7 cellular contexts compared by ENCODE assay signal in genomic region chr17:50114849-50115357, GRCh38. TPM values are rescaled to one million over a fixed set of nuclear protein-coding genes. Genes with fewer than 3 reads are reported as not detected.
DNase-seq lines count a peak whose midpoint lies in the region; ATAC-seq lines count a peak whose summit lies in the region.
"Had no signal": no experiment of that assay in that cellular context is flagged by ENCODE, and none has a peak within 500 bp of the region (broad histone marks: within the 10 kb centered on the region; RNA-seq: fewer than 3 reads in every experiment).

No MANE protein-coding gene starts in this region.

- H3K4me3 Mint-ChIP-seq in activated naive CD8-positive, alpha-beta T cell treated with anti-CD3 and anti-CD28 coated beads for 36 hours: no peak overlapping the region
- H3K4me3 Mint-ChIP-seq: stimulated activated naive CD8-positive, alpha-beta T cell treated with anti-CD3 and anti-CD28 coated beads, Interleukin-15, Interleukin-2, amounts not matched to agents 100 ng/mL and 50 ng/mL, for 24 hours had no signal

- peak; percentile 59 for DNase-seq in GDM1 (lab: John Stamatoyannopoulos, UW)
- DNase-seq in NCI-H1436 (lab: John Stamatoyannopoulos, UW): peak; percentile 47
- DNase-seq in activated naive CD8-positive, alpha-beta T cell treated with anti-CD3 and anti-CD28 coated beads for 36 hours: peak; percentile 38
- peak; percentile 64 for DNase-seq in midbrain (lab: John Stamatoyannopoulos, UW)
- no peak for DNase-seq in central memory CD4-positive, alpha-beta T cell

- ATAC-seq in HG02678 (IDR thresholded peaks at IDR 0.05; ENCODE audit: unreplicated experiment): no peak

- no peaks in the 10 kb centered on the region for H3K9me3 Mint-ChIP-seq in activated naive CD8-positive, alpha-beta T cell treated with anti-CD3 and anti-CD28 coated beads for 36 hours
- H3K9me3 Mint-ChIP-seq: stimulated activated naive CD8-positive, alpha-beta T cell treated with anti-CD3 and anti-CD28 coated beads, Interleukin-15, Interleukin-2, amounts not matched to agents 100 ng/mL and 50 ng/mL, for 24 hours had no signal

- no peak overlapping the region for H3K27ac Mint-ChIP-seq in activated naive CD8-positive, alpha-beta T cell treated with anti-CD3 and anti-CD28 coated beads for 36 hours
- H3K27ac Mint-ChIP-seq: stimulated activated naive CD8-positive, alpha-beta T cell treated with anti-CD3 and anti-CD28 coated beads, Interleukin-15, Interleukin-2, amounts not matched to agents 100 ng/mL and 50 ng/mL, for 24 hours had no signal

- H3K4me1 Mint-ChIP-seq in activated naive CD8-positive, alpha-beta T cell treated with anti-CD3 and anti-CD28 coated beads for 36 hours: peaks cover 10% of the 10 kb centered on the region

- peaks cover 42% of the 10 kb centered on the region for H3K27me3 Mint-ChIP-seq in activated naive CD8-positive, alpha-beta T cell treated with anti-CD3 and anti-CD28 coated beads for 36 hours

- H3K36me3 Mint-ChIP-seq in activated naive CD8-positive, alpha-beta T cell treated with anti-CD3 and anti-CD28 coated beads for 36 hours: no peaks in the 10 kb centered on the region

RNA-seq across cellular contexts. Expression of gene SAMD14, which starts 15.1 kb away (rescaled TPM):
- under 1 TPM; 0.47 to 0.66 TPM for total RNA-seq in activated naive CD8-positive, alpha-beta T cell treated with anti-CD3 and anti-CD28 coated beads for 36 hours

RNA-seq across cellular contexts. Expression of gene PDK2, which starts 19.8 kb away (rescaled TPM):
- total RNA-seq in activated naive CD8-positive, alpha-beta T cell treated with anti-CD3 and anti-CD28 coated beads for 36 hours: 10 to 100 TPM in 1 of 2 experiments, 1 to 10 TPM in 1; 9.4 to 12.9 TPM

RNA-seq across cellular contexts. Expression of gene PPP1R9B, which starts 35.6 kb away (rescaled TPM):
- total RNA-seq in activated naive CD8-positive, alpha-beta T cell treated with anti-CD3 and anti-CD28 coated beads for 36 hours: 10 to 100 TPM; 50.9 to 52.0 TPM

RNA-seq across cellular contexts. Expression of gene SGCA, which starts 50.9 kb away (rescaled TPM):
- under 1 TPM in 1 of 2 experiments, not detected in 1; 0.38 TPM for total RNA-seq in activated naive CD8-positive, alpha-beta T cell treated with anti-CD3 and anti-CD28 coated beads for 36 hours

RNA-seq across cellular contexts. Expression of gene ITGA3, which starts 59.0 kb away (rescaled TPM):
- 1 to 10 TPM; 3.7 to 5.1 TPM for total RNA-seq in activated naive CD8-positive, alpha-beta T cell treated with anti-CD3 and anti-CD28 coated beads for 36 hours
